8 cellular contexts compared by ENCODE assay signal in the genomic region with DNA sequence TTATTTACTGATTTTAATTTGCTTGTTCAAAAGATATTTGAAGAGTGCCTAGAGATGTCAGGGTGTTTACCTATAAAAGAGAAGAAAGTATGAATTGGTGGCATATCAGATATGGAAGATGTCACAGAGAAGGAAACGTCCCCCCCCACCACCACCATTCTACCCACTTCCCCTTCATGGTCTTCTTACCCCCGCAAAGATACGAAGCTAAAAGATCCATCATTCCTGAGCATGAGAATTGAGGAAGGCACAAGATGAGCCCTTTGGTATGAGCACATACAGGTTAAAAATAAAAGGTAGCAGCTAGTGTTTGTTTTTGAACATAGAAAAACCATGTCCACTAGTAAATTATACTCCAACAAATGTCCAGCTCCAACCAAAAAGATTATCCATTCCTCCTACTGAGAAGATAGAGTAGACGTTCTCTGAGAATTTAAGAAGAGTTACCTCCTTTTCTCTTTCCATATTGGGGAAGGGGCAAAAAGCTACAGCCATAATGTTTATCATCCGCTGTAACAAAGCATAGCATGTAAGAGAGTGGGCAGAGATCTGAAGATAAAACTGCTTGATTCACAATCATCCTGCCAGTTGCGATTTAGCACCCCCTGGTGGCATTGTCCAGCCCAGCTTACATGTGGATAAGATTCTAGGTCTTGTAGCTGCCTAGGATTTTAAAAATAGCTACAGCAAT. TPM values are rescaled to one million over a fixed set of nuclear protein-coding genes. Genes with fewer than 3 reads are reported as not detected.
DNase-seq lines count a peak whose midpoint lies in the region; ATAC-seq, FAIRE-seq and TF ChIP-seq lines count a peak whose summit lies in the region.

No MANE protein-coding gene starts in this region.

- TF ChIP-seq CTCF in coronary artery (IDR thresholded peaks at IDR 0.05) = peak; percentile 60
- peak; percentile 87 for TF ChIP-seq CTCF in HepG2 (CRISPR knock-in tag; IDR thresholded peaks at IDR 0.05)

- H3K36me3 ChIP-seq in HepG2 (replicated peaks in 1 of 2; ENCODE audit: control insufficient read depth in 1 of 2, insufficient read depth in 2 of 2, low read length in 2 of 2) = no peaks in the 10 kb centered on the region

- H4K20me1 ChIP-seq in HepG2 (ENCODE audit: insufficient read depth, low read length) = no peaks in the 10 kb centered on the region

- no peak overlapping the region for H2AFZ ChIP-seq in HepG2 (ENCODE audit: low read length)

- no peaks in the 10 kb centered on the region for H3K79me2 ChIP-seq in HepG2 (ENCODE audit: insufficient read depth, low read length)

- no peaks in the 10 kb centered on the region for H3K27me3 ChIP-seq in HepG2 (ENCODE audit: control insufficient read depth in 1 of 2, insufficient read depth in 2 of 2, low read length in 2 of 2)

- FAIRE-seq in HepG2 (lab: Jason Lieb, UNC) = peak; percentile 71

- H3K27ac ChIP-seq in coronary artery (no peak overlapping the region), HepG2 (ENCODE audit: extremely low read length, insufficient read depth, low read length) (no peak overlapping the region)

- H3K9ac ChIP-seq in HepG2 (ENCODE audit: insufficient read depth, low read depth, low read length) = no peak overlapping the region

- H3K4me3 ChIP-seq in coronary artery = no peak overlapping the region
- H3K4me3 ChIP-seq in HepG2 (replicated peaks in 1 of 3; ENCODE audit: insufficient read depth in 1 of 3, low read depth in 2 of 3, low read length in 3 of 3) = no peak overlapping the region

- BruUV-seq in HepG2 (replicated peaks; lab: Mats Ljungman, UMichigan) = no TSS peak

- TF ChIP-seq POLR2A in HepG2 (IDR thresholded peaks at IDR 0.05; ENCODE audit: insufficient read depth in 1 of 2, low read depth in 2 of 2, low read length in 2 of 2) = no peak

- TF ChIP-seq EP300 in HepG2 (IDR thresholded peaks at IDR 0.05; ENCODE audit: low read depth in 2 of 2, low read length in 2 of 2) = no peak
- no peak for TF ChIP-seq EP300 in HepG2 (CRISPR knock-in tag; IDR thresholded peaks at IDR 0.05; ENCODE audit: borderline replicate concordance)

- CTCF ChIA-PET in HepG2 (lab: Yijun Ruan, JAX; ENCODE audit: low intra/inter-chr PET ratio, low total read pairs) = interaction anchor here (0.6 to 2.4 kb wide), 5 partner anchors 49 to 232 kb away, joined by 3 to 37 read pairs (median 3); no protein-coding TSS in a partner anchor

- intact Hi-C loops in HepG2 (cut with micrococcal nuclease; ENCODE audit: unreplicated experiment) = loop anchor here (1.0 kb wide), 2 partner anchors 52 to 225 kb away; no protein-coding TSS in a partner anchor

- DNase-seq in G401 (ENCODE audit: low spot score) (peak; percentile 95), NCI-H748 (lab: John Stamatoyannopoulos, UW; ENCODE audit: unreplicated experiment) (peak; percentile 78), coronary artery (ENCODE audit: low spot score) (no peak), HepG2 (ENCODE audit: low spot score) (peak; percentile 62)
- peak; percentile 85 for DNase-seq in activated CD4-positive, alpha-beta T cell treated with anti-CD3 and anti-CD28 coated beads, Interleukin-2, amount 50 U/mL, for 1 hour
- peak; percentile 56 to 82 (median 64) for DNase-seq in stimulated activated CD4-positive, alpha-beta T cell treated with anti-CD3 and anti-CD28 coated beads, TNF-alpha, amount 100 ng/mL, for 1 hour (ENCODE audit: low read depth in 3 of 3, low spot score in 1 of 3)

- no peaks in the 10 kb centered on the region for H3K9me3 ChIP-seq in HepG2 (ENCODE audit: low read length)

- H3K4me2 ChIP-seq in HepG2 (ENCODE audit: low read depth, low read length) = no peak overlapping the region

- TF ChIP-seq RAD21 in HepG2 (CRISPR knock-in tag; IDR thresholded peaks at IDR 0.05) = peak; percentile 64

- ATAC-seq in HG03354 (IDR thresholded peaks at IDR 0.05; ENCODE audit: poor library complexity, severe bottlenecking, unreplicated experiment) = peak; percentile 83
- peak; percentile 90 for ATAC-seq in HepG2
- ATAC-seq in HG03469 (IDR thresholded peaks at IDR 0.05; ENCODE audit: unreplicated experiment) = no peak

- 47% methylated on average over 6 of the region's 6 CpGs for WGBS in HepG2 (ENCODE audit: low lambda C conversion rate)

- in situ Hi-C loops in G401 (cut with HindIII; ENCODE audit: low sequenced_read_pairs) = no loop called here
- in situ Hi-C loops in HepG2 (cut with HindIII; ENCODE audit: extremely low pct_ligation_motif_present, low pct_unique_long_range_greater_than_20kb) = loop anchor here (5.0 kb wide), 2 partner anchors 52 to 227 kb away; no protein-coding TSS in a partner anchor

- H3K4me1 ChIP-seq in HepG2 (ENCODE audit: insufficient read depth, low read length) = no peaks in the 10 kb centered on the region

- POLR2A ChIA-PET in HepG2 (lab: Yijun Ruan, JAX) = interaction anchor here (0.7 to 1.4 kb wide), 2 partner anchors 29 to 179 kb away, joined by 3 read pairs; a partner anchor contains a TSS

RNA-seq across cellular contexts. Expression of a gene that starts 29.1 kb away (rescaled TPM):
- 20.9 and 66.1 TPM in 2 replicates for total RNA-seq in G401 (2014; rRNA removed; shearing (Covaris generic))
- total RNA-seq in HepG2 (2016; rRNA removed; fragmentation: Illumina TruSeq; extraction: Trizol) = 36.6 and 48.7 TPM in 2 replicates
- 10.0 and 13.7 TPM in 2 replicates for total RNA-seq in HepG2 (2016; cell fraction: cytosol; rRNA removed; fragmentation: Illumina TruSeq; extraction: Trizol; ENCODE audit: low read depth)
- 34.1 and 41.3 TPM in 2 replicates for total RNA-seq in HepG2 (2016; cell fraction: insoluble cytoplasmic fraction; rRNA removed; fragmentation: Illumina TruSeq; extraction: Trizol)
- 21.8 and 31.3 TPM in 2 replicates for total RNA-seq in HepG2 (2016; cell fraction: membrane; rRNA removed; fragmentation: Illumina TruSeq; extraction: Trizol)
- 20.5 and 30.8 TPM in 2 replicates for total RNA-seq in HepG2 (2016; cell fraction: nucleus; rRNA removed; fragmentation: Illumina TruSeq; extraction: Trizol)
- polyA plus RNA-seq in HepG2 (2011; rRNA removed) = 14.8 and 18.7 TPM in 2 replicates
- 9.0 and 11.9 TPM in 2 replicates for polyA plus RNA-seq in HepG2 (2011; cell fraction: cytosol; rRNA removed)
- polyA plus RNA-seq in HepG2 (2011; cell fraction: nucleus; rRNA removed) = 6.8 and 7.0 TPM in 2 replicates
- polyA plus RNA-seq in HepG2 (2012) = 18.9 and 27.0 TPM in 2 replicates
- 11.4 and 14.2 TPM in 2 replicates for polyA plus RNA-seq in HepG2 (2016; cell fraction: cytosol; fragmentation: Illumina TruSeq; extraction: Trizol; ENCODE audit: low read depth)
- 40.7 and 42.4 TPM in 2 replicates for polyA plus RNA-seq in HepG2 (2016; cell fraction: insoluble cytoplasmic fraction; fragmentation: Illumina TruSeq; extraction: Trizol; ENCODE audit: low read depth)
- 19.1 and 20.4 TPM in 2 replicates for polyA plus RNA-seq in HepG2 (2016; cell fraction: membrane; fragmentation: Illumina TruSeq; extraction: Trizol; ENCODE audit: low read depth)
- polyA plus RNA-seq in HepG2 (2016; cell fraction: nucleus; fragmentation: Illumina TruSeq; extraction: Trizol; ENCODE audit: insufficient read depth, low read depth) = 41.5 and 42.3 TPM in 2 replicates
- polyA minus RNA-seq in HepG2 (2011; rRNA and poly(A)+ RNA removed; ENCODE audit: low replicate concordance) = 3.3 and 6.3 TPM in 2 replicates
- polyA minus RNA-seq in HepG2 (2011; cell fraction: cytosol; rRNA and poly(A)+ RNA removed) = 7.6 and 8.4 TPM in 2 replicates
- 12.0 and 13.3 TPM in 2 replicates for polyA minus RNA-seq in HepG2 (2011; cell fraction: nucleus; rRNA and poly(A)+ RNA removed)

RNA-seq across cellular contexts. Expression of a gene that starts 44.6 kb away (rescaled TPM):
- 1.8 and 3.9 TPM in 2 replicates for total RNA-seq in G401 (2014; rRNA removed; shearing (Covaris generic))
- 4.9 and 5.6 TPM in 2 replicates for total RNA-seq in HepG2 (2016; rRNA removed; fragmentation: Illumina TruSeq; extraction: Trizol)
- total RNA-seq in HepG2 (2016; cell fraction: cytosol; rRNA removed; fragmentation: Illumina TruSeq; extraction: Trizol; ENCODE audit: low read depth) = 0.62 and 1.8 TPM in 2 replicates
- 3.7 and 5.8 TPM in 2 replicates for total RNA-seq in HepG2 (2016; cell fraction: insoluble cytoplasmic fraction; rRNA removed; fragmentation: Illumina TruSeq; extraction: Trizol)
- 1.8 and 3.4 TPM in 2 replicates for total RNA-seq in HepG2 (2016; cell fraction: membrane; rRNA removed; fragmentation: Illumina TruSeq; extraction: Trizol)
- 6.0 and 8.5 TPM in 2 replicates for total RNA-seq in HepG2 (2016; cell fraction: nucleus; rRNA removed; fragmentation: Illumina TruSeq; extraction: Trizol)
- polyA plus RNA-seq in HepG2 (2011; rRNA removed) = 3.4 and 3.7 TPM in 2 replicates
- polyA plus RNA-seq in HepG2 (2011; cell fraction: cytosol; rRNA removed) = 1.1 and 1.8 TPM in 2 replicates
- 3.0 and 5.5 TPM in 2 replicates for polyA plus RNA-seq in HepG2 (2011; cell fraction: nucleus; rRNA removed)
- polyA plus RNA-seq in HepG2 (2012) = 3.3 and 3.4 TPM in 2 replicates
- 0.31 and 0.52 TPM in 2 replicates for polyA plus RNA-seq in HepG2 (2016; cell fraction: cytosol; fragmentation: Illumina TruSeq; extraction: Trizol; ENCODE audit: low read depth)
- 3.2 and 3.3 TPM in 2 replicates for polyA plus RNA-seq in HepG2 (2016; cell fraction: insoluble cytoplasmic fraction; fragmentation: Illumina TruSeq; extraction: Trizol; ENCODE audit: low read depth)
- 0.58 and 1.0 TPM in 2 replicates for polyA plus RNA-seq in HepG2 (2016; cell fraction: membrane; fragmentation: Illumina TruSeq; extraction: Trizol; ENCODE audit: low read depth)
- polyA plus RNA-seq in HepG2 (2016; cell fraction: nucleus; fragmentation: Illumina TruSeq; extraction: Trizol; ENCODE audit: insufficient read depth, low read depth) = 4.3 and 6.9 TPM in 2 replicates
- 1.3 and 2.6 TPM in 2 replicates for polyA minus RNA-seq in HepG2 (2011; rRNA and poly(A)+ RNA removed; ENCODE audit: low replicate concordance)
- polyA minus RNA-seq in HepG2 (2011; cell fraction: cytosol; rRNA and poly(A)+ RNA removed) = 1.9 and 3.2 TPM in 2 replicates
- 10.3 and 13.7 TPM in 2 replicates for polyA minus RNA-seq in HepG2 (2011; cell fraction: nucleus; rRNA and poly(A)+ RNA removed)

RNA-seq across cellular contexts. Expression of a gene that starts 58.9 kb away (rescaled TPM):
- 9.5 and 19.2 TPM in 2 replicates for total RNA-seq in G401 (2014; rRNA removed; shearing (Covaris generic))
- not detected in 2 replicates for total RNA-seq in HepG2 (2016; rRNA removed; fragmentation: Illumina TruSeq; extraction: Trizol)
- not detected in 2 replicates for total RNA-seq in HepG2 (2016; cell fraction: cytosol; rRNA removed; fragmentation: Illumina TruSeq; extraction: Trizol; ENCODE audit: low read depth)
- not detected in 2 replicates for total RNA-seq in HepG2 (2016; cell fraction: insoluble cytoplasmic fraction; rRNA removed; fragmentation: Illumina TruSeq; extraction: Trizol)
- not detected in 2 replicates for total RNA-seq in HepG2 (2016; cell fraction: membrane; rRNA removed; fragmentation: Illumina TruSeq; extraction: Trizol)
- not detected in 2 replicates for total RNA-seq in HepG2 (2016; cell fraction: nucleus; rRNA removed; fragmentation: Illumina TruSeq; extraction: Trizol)
- polyA plus RNA-seq in HepG2 (2011; rRNA removed) = not detected in 2 replicates
- not detected in 2 replicates for polyA plus RNA-seq in HepG2 (2011; cell fraction: cytosol; rRNA removed)
- not detected in 2 replicates for polyA plus RNA-seq in HepG2 (2011; cell fraction: nucleus; rRNA removed)
- not detected in 2 replicates for polyA plus RNA-seq in HepG2 (2012)
- not detected in 2 replicates for polyA plus RNA-seq in HepG2 (2016; cell fraction: cytosol; fragmentation: Illumina TruSeq; extraction: Trizol; ENCODE audit: low read depth)
- not detected in 2 replicates for polyA plus RNA-seq in HepG2 (2016; cell fraction: insoluble cytoplasmic fraction; fragmentation: Illumina TruSeq; extraction: Trizol; ENCODE audit: low read depth)
- polyA plus RNA-seq in HepG2 (2016; cell fraction: membrane; fragmentation: Illumina TruSeq; extraction: Trizol; ENCODE audit: low read depth) = not detected in 2 replicates
- polyA plus RNA-seq in HepG2 (2016; cell fraction: nucleus; fragmentation: Illumina TruSeq; extraction: Trizol; ENCODE audit: insufficient read depth, low read depth) = not detected in 2 replicates
- polyA minus RNA-seq in HepG2 (2011; rRNA and poly(A)+ RNA removed; ENCODE audit: low replicate concordance) = 3.9 TPM in 1 of 2 replicates, not detected in the other
- polyA minus RNA-seq in HepG2 (2011; cell fraction: cytosol; rRNA and poly(A)+ RNA removed) = not detected in 2 replicates
- not detected in 2 replicates for polyA minus RNA-seq in HepG2 (2011; cell fraction: nucleus; rRNA and poly(A)+ RNA removed)

Comparison
In these comparisons a context has a peak if more than half of its experiments do, and no peak if none do; other contexts are left out.
1. RNA of a gene that starts 58.9 kb away (total RNA-seq): 9.5 to 19.2 TPM in G401; not detected in HepG2; every median in the first group is over 10 times any median in the second.